ENCODE assay signal across 8 cellular contexts in genomic region chr22:30424471-30425326, GRCh38. TPM values are rescaled to one million over a fixed set of nuclear protein-coding genes. Genes with fewer than 3 reads are reported as not detected.
DNase-seq lines count a peak whose midpoint lies in the region; ATAC-seq and TF ChIP-seq lines count a peak whose summit lies in the region.

No MANE protein-coding gene starts in this region.

- DNase-seq in GF-D8 (lab: John Stamatoyannopoulos, UW) (peak; percentile 36), astrocyte of the spinal cord (ENCODE audit: low read depth, low spot score) (no peak), left kidney (ENCODE audit: low read depth, low spot score) (peak; percentile 51), suprapubic skin (ENCODE audit: low spot score in 2 of 2) (no peak), T-helper 9 cell (no peak), NCI-H226 (no peak)

- peak overlapping the region; percentile 86 for H2AFZ ChIP-seq in Loucy (ENCODE audit: low read length)

- H3K4me1 ChIP-seq in Loucy (ENCODE audit: insufficient read depth, low read length, poor library complexity, severe bottlenecking) (peaks cover 53% of the 10 kb centered on the region), suprapubic skin (peaks cover 67% of the 10 kb centered on the region)

- TF ChIP-seq EP300 in suprapubic skin (IDR thresholded peaks at IDR 0.05) = no peak

- TF ChIP-seq POLR2A in suprapubic skin (IDR thresholded peaks at IDR 0.05) = no peak

- H3K9me3 ChIP-seq in Loucy (ENCODE audit: insufficient read depth, low read depth, low read length) = no peaks in the 10 kb centered on the region
- H3K9me3 ChIP-seq in suprapubic skin = no peaks in the 10 kb centered on the region

- 0 out of 2 replicates have a peak, but pooled peaks cover 4% of the 10 kb centered on the region for H3F3A ChIP-seq in Loucy (ENCODE audit: low read depth)

- H3K9ac ChIP-seq in Loucy (ENCODE audit: low read depth, low read length, poor library complexity, severe bottlenecking) = peak overlapping the region; percentile 77

- H3K4me2 ChIP-seq in Loucy (ENCODE audit: low read depth, low read length, poor library complexity, severe bottlenecking) = peak overlapping the region; percentile 83

- H4K20me1 ChIP-seq in Loucy (ENCODE audit: insufficient read depth, low read length, poor library complexity, severe bottlenecking) = peaks cover 16% of the 10 kb centered on the region

- H3K9me2 ChIP-seq in Loucy (replicated peaks; ENCODE audit: low read depth, low read length) = no peaks in the 10 kb centered on the region

- in situ Hi-C loops in astrocyte of the spinal cord (cut with HindIII; ENCODE audit: low sequenced_read_pairs) = no loop called here

- H3K36me3 ChIP-seq in Loucy (ENCODE audit: insufficient read depth, low read length) = peaks cover 17% of the 10 kb centered on the region; the same call in 1 of the 2 replicates
- H3K36me3 ChIP-seq in suprapubic skin = no peaks in the 10 kb centered on the region

- H3K27ac ChIP-seq in suprapubic skin = peak overlapping the region; percentile 99

- no peaks in the 10 kb centered on the region for H3K27me3 ChIP-seq in Loucy (ENCODE audit: insufficient read depth, low read length, poor library complexity, severe bottlenecking)
- H3K27me3 ChIP-seq in suprapubic skin = no peaks in the 10 kb centered on the region

- TF ChIP-seq CTCF in Loucy (conservative IDR thresholded peaks at IDR 0.05; ENCODE audit: low read length) (no peak), astrocyte of the spinal cord (IDR thresholded peaks at IDR 0.05; ENCODE audit: low read depth, low read length) (no peak), suprapubic skin (IDR thresholded peaks at IDR 0.05) (no peak)

- no peak for ATAC-seq in GM21529 (IDR thresholded peaks at IDR 0.05; ENCODE audit: unreplicated experiment)

- peak overlapping the region; percentile 90 for H3K4me3 ChIP-seq in Loucy (ENCODE audit: low read length, poor library complexity, severe bottlenecking)
- peak overlapping the region; percentile 60 for H3K4me3 ChIP-seq in astrocyte of the spinal cord (ENCODE audit: low read depth, low read length)
- H3K4me3 ChIP-seq in suprapubic skin = peak overlapping the region; percentile 66

- WGBS in suprapubic skin = 32% methylated on average over 21 of the region's 21 CpGs

- peaks cover 64% of the 10 kb centered on the region for H3K79me2 ChIP-seq in Loucy (ENCODE audit: insufficient read depth, low read length)

RNA-seq across cellular contexts. Expression of gene MTFP1, which starts 0.9 kb away (rescaled TPM):
- 10 to 100 TPM in 1 of 4 donors, 1 to 10 TPM in 3; 2.5 to 13.7 (median 3.5) TPM for total RNA-seq in suprapubic skin

RNA-seq across cellular contexts. Expression of gene SEC14L2, which starts 27.9 kb away (rescaled TPM):
- total RNA-seq in suprapubic skin = 10 to 100 TPM in 3 of 4 donors, 1 to 10 TPM in 1; 8.9 to 19.9 (median 13.5) TPM

RNA-seq across cellular contexts. Expression of gene RNF215, which starts 37.5 kb away (rescaled TPM):
- total RNA-seq in suprapubic skin = 10 to 100 TPM in 2 of 4 donors, 1 to 10 TPM in 2; 6.3 to 15.5 (median 10.2) TPM

RNA-seq across cellular contexts. Expression of gene SEC14L3, which starts 47.1 kb away (rescaled TPM):
- total RNA-seq in suprapubic skin = not detected

Comparison
In these comparisons a context has a peak if more than half of its experiments do, and no peak if none do; other contexts are left out.
1. DNase-seq: peak in GF-D8 (single experiment) and left kidney (single experiment); none in astrocyte of the spinal cord (single experiment), suprapubic skin (0 of 2), T-helper 9 cell (single experiment) and NCI-H226 (single experiment).
2. Peak in every context shown above with its lines, with median percentiles within 50 percentile points of each other: H3K4me3 ChIP-seq.